8 cellular contexts compared by ENCODE assay signal in genomic region chr19:1592023-1592754, GRCh38. TPM values are rescaled to one million over a fixed set of nuclear protein-coding genes. Genes with fewer than 3 reads are reported as not detected.
DNase-seq lines count a peak whose midpoint lies in the region; ATAC-seq, FAIRE-seq and TF ChIP-seq lines count a peak whose summit lies in the region.

No MANE protein-coding gene starts in this region.

- H3K18ac ChIP-seq in H1 (ENCODE audit: extremely low read depth, low read length), result peak overlapping the region; percentile 93

- H4K91ac ChIP-seq in H1 (replicated peaks; ENCODE audit: insufficient read length, low read length), result peak overlapping the region; percentile 98

- peak; percentile 83 to 94; a peak in 2 of 3 replicates for TF ChIP-seq POLR2A in H1 (IDR thresholded peaks at IDR 0.05; ENCODE audit: control extremely low read depth in 1 of 2, low read depth in 2 of 2, low read length in 2 of 2)

- peaks cover 0 to 45% of the 10 kb centered on the region in 2 experiments; a peak in 3 of 4 replicates for H3K79me2 ChIP-seq in H1 (ENCODE audit: control insufficient read depth in 1 of 2, insufficient read depth in 2 of 2, low read length in 2 of 2)

- H2AFZ ChIP-seq in H1 (ENCODE audit: low read length), result no peak overlapping the region

- H3K4ac ChIP-seq in H1 (replicated peaks; ENCODE audit: insufficient read length, low read depth, low read length), result peak overlapping the region; percentile 24

- H3K23me2 ChIP-seq in H1 (ENCODE audit: low read depth, low read length), result peaks cover 5% of the 10 kb centered on the region

- TF ChIP-seq EP300 in H1 (IDR thresholded peaks at IDR 0.05; ENCODE audit: borderline replicate concordance in 1 of 2, low read depth in 2 of 2, low read length in 2 of 2), result no peak

- H4K20me1 ChIP-seq in H1 (replicated peaks in 1 of 2; ENCODE audit: control insufficient read depth in 1 of 2, insufficient read depth in 2 of 2, low read length in 2 of 2), result peaks cover 4 to 8% of the 10 kb centered on the region in 2 experiments

- peak overlapping the region; percentile 96 to 99 (median 98) for H3K9ac ChIP-seq in H1 (replicated peaks in 1 of 4; ENCODE audit: extremely low read depth in 1 of 4, low read depth in 3 of 4, low read length in 3 of 4)

- 2% methylated on average over 13 of the region's 94 CpGs; no CpG with 5 or more reads in 1 of the 2 experiments for WGBS in H1 (ENCODE audit: extremely low coverage in 1 of 2, insufficient coverage in 1 of 2, insufficient read length in 1 of 2, insufficient replicate concordance in 2 of 2, low coverage in 1 of 2, low lambda C conversion rate in 2 of 2, missing lambda C conversion rate in 1 of 2), 2 experiments

- peak overlapping the region; percentile 87 for H3K27ac ChIP-seq in CD4-positive, alpha-beta T cell (ENCODE audit: low read depth, low read length)
- H3K27ac ChIP-seq in H1 (ENCODE audit: low read depth, low read length), result peak overlapping the region; percentile 98

- no peaks in the 10 kb centered on the region for H3K27me3 Mint-ChIP-seq in CD4-positive, alpha-beta T cell

- no peak overlapping the region for H2BK20ac ChIP-seq in H1 (ENCODE audit: low read length)

- H4K5ac ChIP-seq in H1 (ENCODE audit: insufficient read length, low read depth, low read length), result peak overlapping the region; percentile 70

- ATAC-seq in CD4-positive, alpha-beta T cell (ENCODE audit: poor library complexity), result peak; percentile 76
- ATAC-seq in GM19328 (IDR thresholded peaks at IDR 0.05; ENCODE audit: unreplicated experiment), result peak; percentile 73
- peak; percentile 54 for ATAC-seq in HG03460 (IDR thresholded peaks at IDR 0.05; ENCODE audit: unreplicated experiment)

- peaks cover 19% of the 10 kb centered on the region for H3K36me3 Mint-ChIP-seq in CD4-positive, alpha-beta T cell (ENCODE audit: low read depth)

- H3K23ac ChIP-seq in H1 (ENCODE audit: insufficient read length), result no peak overlapping the region

- peak overlapping the region; percentile 82; the same call in 1 of the 2 replicates for H2AK5ac ChIP-seq in H1 (ENCODE audit: low read depth, low read length)

- peak overlapping the region; percentile 73 for H3K14ac ChIP-seq in H1 (ENCODE audit: insufficient read length)

- peaks cover 2 to 10% (median 4%) of the 10 kb centered on the region in 4 experiments; a peak in 6 of 8 replicates for H3K36me3 ChIP-seq in H1 (ENCODE audit: control insufficient read depth in 2 of 4, insufficient read depth in 4 of 4, low read length in 3 of 4)

- H3K4me1 Mint-ChIP-seq in CD4-positive, alpha-beta T cell (ENCODE audit: low read depth), result peaks cover 21% of the 10 kb centered on the region

- no peaks in the 10 kb centered on the region for H3K27me3 ChIP-seq in CD4-positive, alpha-beta T cell (ENCODE audit: control insufficient read depth, insufficient read depth, low read length)
- no peaks in the 10 kb centered on the region for H3K27me3 ChIP-seq in H1 (replicated peaks in 1 of 4; ENCODE audit: control insufficient read depth in 3 of 4, extremely low read depth in 1 of 4, insufficient read depth in 3 of 4, low read length in 3 of 4)

- H3K9me3 ChIP-seq in CD4-positive, alpha-beta T cell (ENCODE audit: control insufficient read depth, low read length), result no peaks in the 10 kb centered on the region
- no peaks in the 10 kb centered on the region for H3K9me3 ChIP-seq in H1 (ENCODE audit: insufficient read depth in 2 of 2, low read depth in 1 of 2, low read length in 1 of 2)

- H3K9me3 Mint-ChIP-seq in CD4-positive, alpha-beta T cell, result no peaks in the 10 kb centered on the region

- peak overlapping the region; percentile 88 to 95 for H3K4me2 ChIP-seq in H1 (ENCODE audit: insufficient read depth in 1 of 2, low read depth in 2 of 2, low read length in 2 of 2)

- H3K79me1 ChIP-seq in H1 (ENCODE audit: low read depth, low read length), result peaks cover 15% of the 10 kb centered on the region

- CTCF ChIA-PET in CD4-positive, alpha-beta T cell (lab: Charles Lee), result interaction anchor here (1.2 to 2.0 kb wide), 5 partner anchors 14 to 234 kb away, joined by 3 to 10 read pairs (median 8); no protein-coding TSS in a partner anchor
- CTCF ChIA-PET in H1 (lab: Charles Lee; ENCODE audit: partially characterized antibody), result interaction anchor here (2.9 to 5.2 kb wide), 2 partner anchors 15 to 46 kb away, joined by 19 to 25 read pairs; no protein-coding TSS in a partner anchor

- H2BK15ac ChIP-seq in H1 (ENCODE audit: low read length), result no peak overlapping the region

- peak; percentile 62 to 84 (median 78) for DNase-seq in CD4-positive, alpha-beta T cell
- DNase-seq in NCI-H774 (lab: John Stamatoyannopoulos, UW) (peak; percentile 85), H1 (ENCODE audit: low read depth in 1 of 2, low spot score in 2 of 2) (peak; percentile 41 to 85), mesenteric fat pad (ENCODE audit: low spot score) (peak; percentile 95)
- peak; percentile 70 to 71 (median 71) for DNase-seq in activated CD8-positive, alpha-beta memory T cell treated with anti-CD3 and anti-CD28 coated beads for 48 hours (ENCODE audit: low read depth in 2 of 3, low spot score in 2 of 3)
- DNase-seq in stimulated activated CD8-positive, alpha-beta memory T cell treated with anti-CD3 and anti-CD28 coated beads, Interleukin-12 subunit alpha, Interleukin-12 subunit beta, amount 100 ng/mL, for 4 hours (ENCODE audit: low read depth), result peak; percentile 74

- POLR2A ChIA-PET in CD4-positive, alpha-beta T cell (lab: Charles Lee), result interaction anchor here (0.6 to 3.0 kb wide), 9 partner anchors 10 to 1112 kb away, joined by 3 to 49 read pairs (median 8); partner anchors contain the start of genes FAM174C, REEP6, TCF3 and UQCR11
- POLR2A ChIA-PET in H1 (lab: Charles Lee; ENCODE audit: partially characterized antibody), result interaction anchor here (0.6 to 9.1 kb wide), 22 partner anchors 12 to 1570 kb away, joined by 3 to 148 read pairs (median 5); partner anchors contain the start of gene UQCR11

- peaks cover 0 to 8% (median 6%) of the 10 kb centered on the region in 4 experiments; a peak in 6 of 7 replicates for H3K4me1 ChIP-seq in H1 (replicated peaks in 1 of 4; ENCODE audit: control insufficient read depth in 3 of 4, insufficient read depth in 4 of 4, low read length in 3 of 4)

- H3K27ac Mint-ChIP-seq in CD4-positive, alpha-beta T cell, result peak overlapping the region; percentile 80

- FAIRE-seq in H1 (lab: Jason Lieb, UNC), result no peak

- no peak overlapping the region for H2BK12ac ChIP-seq in H1 (ENCODE audit: low read depth, low read length)

- no peak for TF ChIP-seq CTCF in CD4-positive, alpha-beta T cell (IDR thresholded peaks at IDR 0.05)
- no peak for TF ChIP-seq CTCF in H1 (IDR thresholded peaks at IDR 0.05; ENCODE audit: control extremely low read depth in 1 of 3, insufficient read depth in 1 of 3, low read depth in 1 of 3, low read length in 3 of 3)

- TF ChIP-seq RAD21 in H1 (IDR thresholded peaks at IDR 0.05 in 1 of 2, conservative IDR thresholded peaks at IDR 0.05 in 1 of 2; ENCODE audit: low read depth in 2 of 2, low read length in 2 of 2), result no peak

- intact Hi-C loops in CD4-positive, alpha-beta T cell (cut with DNase I, micrococcal nuclease), result loop anchor here in 1 of 2 experiments (1.0 to 2.0 kb wide), 3 partner anchors 13 to 221 kb away; partner anchors contain the start of genes ATP8B3, TCF3 and UQCR11

- peak overlapping the region; percentile 86 for H3K4me3 Mint-ChIP-seq in CD4-positive, alpha-beta T cell

- peak overlapping the region; percentile 93 for H2BK5ac ChIP-seq in H1 (ENCODE audit: low read depth, low read length)

- H4K8ac ChIP-seq in H1 (ENCODE audit: extremely low read depth, insufficient read depth, low read length), result peak overlapping the region; percentile 99

- peak overlapping the region; percentile 82 to 93 (median 90) for H3K4me3 ChIP-seq in H1 (ENCODE audit: extremely low read depth in 1 of 4, insufficient read depth in 2 of 4, low read depth in 3 of 4, low read length in 4 of 4)

- peak overlapping the region; percentile 85 for H3K56ac ChIP-seq in H1 (replicated peaks; ENCODE audit: insufficient read length, low read depth, low read length)

- H2BK120ac ChIP-seq in H1 (replicated peaks; ENCODE audit: low read depth, low read length), result no peak overlapping the region

RNA-seq across cellular contexts. Expression of gene MBD3, which starts 0.5 kb away (rescaled TPM):
- total RNA-seq in CD4-positive, alpha-beta T cell, result 10 to 100 TPM; 34.3 to 35.2 TPM
- total RNA-seq in H1 (2021; fragmentation: NEBNext Ultra II Directional; extraction: Animal tissue kit (Norgen Biotek cat#: 25700)), result 110 and 115 TPM in 2 replicates
- 88.2 and 113 TPM in 2 replicates for polyA plus RNA-seq in H1 (2011; rRNA removed)
- 88.4 TPM for polyA plus RNA-seq in H1 (2011; cell fraction: cytosol; rRNA removed)
- polyA plus RNA-seq in H1 (2011; cell fraction: nucleus; rRNA removed), result 124 TPM
- 35.0 to 76.4 TPM (median 70.7 TPM) in 4 replicates for polyA plus RNA-seq in H1 (2012, experiment 1 of 2)
- 53.8 TPM for polyA plus RNA-seq in H1 (2012, experiment 2 of 2)
- polyA plus RNA-seq in H1 (2013, experiment 1 of 2), result 51.4 TPM
- polyA plus RNA-seq in H1 (2013, experiment 2 of 2), result 49.4 TPM
- 30.3 and 32.3 TPM in 2 replicates for polyA minus RNA-seq in H1 (2011; rRNA and poly(A)+ RNA removed)
- polyA minus RNA-seq in H1 (2011; cell fraction: cytosol; rRNA and poly(A)+ RNA removed), result 61.4 TPM
- 52.8 TPM for polyA minus RNA-seq in H1 (2011; cell fraction: nucleus; rRNA and poly(A)+ RNA removed)
- total RNA-seq in mesenteric fat pad, result 65.0 TPM

RNA-seq across cellular contexts. Expression of gene UQCR11, which starts 13.1 kb away (rescaled TPM):
- total RNA-seq in CD4-positive, alpha-beta T cell, result 10 to 100 TPM; 88.9 to 93.8 TPM
- total RNA-seq in H1 (2021; fragmentation: NEBNext Ultra II Directional; extraction: Animal tissue kit (Norgen Biotek cat#: 25700)), result 162 and 179 TPM in 2 replicates
- polyA plus RNA-seq in H1 (2011; rRNA removed), result 171 and 209 TPM in 2 replicates
- polyA plus RNA-seq in H1 (2011; cell fraction: cytosol; rRNA removed), result 116 TPM
- 97.6 TPM for polyA plus RNA-seq in H1 (2011; cell fraction: nucleus; rRNA removed)
- polyA plus RNA-seq in H1 (2012, experiment 1 of 2), result 113 to 194 TPM (median 144 TPM) in 4 replicates
- polyA plus RNA-seq in H1 (2012, experiment 2 of 2), result 120 TPM
- 158 TPM for polyA plus RNA-seq in H1 (2013, experiment 1 of 2)
- 164 TPM for polyA plus RNA-seq in H1 (2013, experiment 2 of 2)
- polyA minus RNA-seq in H1 (2011; rRNA and poly(A)+ RNA removed), result 30.3 and 34.7 TPM in 2 replicates
- polyA minus RNA-seq in H1 (2011; cell fraction: cytosol; rRNA and poly(A)+ RNA removed), result 19.2 TPM
- polyA minus RNA-seq in H1 (2011; cell fraction: nucleus; rRNA and poly(A)+ RNA removed), result 33.2 TPM
- 239 TPM for total RNA-seq in mesenteric fat pad

RNA-seq across cellular contexts. Expression of gene MEX3D, which starts 24.1 kb away (rescaled TPM):
- total RNA-seq in CD4-positive, alpha-beta T cell, result 1 to 10 TPM; 1.6 to 2.3 TPM
- total RNA-seq in H1 (2021; fragmentation: NEBNext Ultra II Directional; extraction: Animal tissue kit (Norgen Biotek cat#: 25700)), result 78.8 and 83.4 TPM in 2 replicates
- 20.8 and 32.1 TPM in 2 replicates for polyA plus RNA-seq in H1 (2011; rRNA removed)
- 26.0 TPM for polyA plus RNA-seq in H1 (2011; cell fraction: cytosol; rRNA removed)
- 30.2 TPM for polyA plus RNA-seq in H1 (2011; cell fraction: nucleus; rRNA removed)
- polyA plus RNA-seq in H1 (2012, experiment 1 of 2), result 18.2 to 26.2 TPM (median 24.6 TPM) in 4 replicates
- polyA plus RNA-seq in H1 (2012, experiment 2 of 2), result 15.1 TPM
- 41.2 TPM for polyA plus RNA-seq in H1 (2013, experiment 1 of 2)
- polyA plus RNA-seq in H1 (2013, experiment 2 of 2), result 41.1 TPM
- polyA minus RNA-seq in H1 (2011; rRNA and poly(A)+ RNA removed), result 3.1 and 6.7 TPM in 2 replicates
- polyA minus RNA-seq in H1 (2011; cell fraction: cytosol; rRNA and poly(A)+ RNA removed), result 76.2 TPM
- polyA minus RNA-seq in H1 (2011; cell fraction: nucleus; rRNA and poly(A)+ RNA removed), result 34.3 TPM
- total RNA-seq in mesenteric fat pad, result 20.5 TPM

Comparison
In these comparisons a context has a peak if more than half of its experiments do, and no peak if none do; other contexts are left out.
1. Peak in every context shown above with its lines: DNase-seq, ATAC-seq, H3K4me3 ChIP-seq and H3K27ac ChIP-seq.